Comparison of ENCODE assay signal across 1 cellular context in genomic region chr14:104800600-104801283, GRCh38.
A peak's percentile ranks its signal among the peaks of the same experiment; 100 is the strongest.
TF ChIP-seq lines count a peak whose summit lies in the region.

Gene ZBTB42 (plus strand): TSS chr14:104801101. CDS start chr14:104801198, 97 bp downstream.

TF ChIP-seq in GM12878, 131 proteins besides CTCF, POLR2A, EP300 and RAD21 (continued from another document):
- TF ChIP-seq SPI1 (IDR thresholded peaks at IDR 0.05; ENCODE audit: borderline replicate concordance, insufficient read depth, low read depth, low read length): no peak
- no peak for TF ChIP-seq REST (IDR thresholded peaks at IDR 0.05; ENCODE audit: low read depth, low read length)
- TF ChIP-seq SRF (IDR thresholded peaks at IDR 0.05; ENCODE audit: low read depth in 2 of 2, low read length in 2 of 2): peak in 1 of 2 experiments; percentile 36; a peak in 1 of 4 replicates
- TF ChIP-seq TCF7 (IDR thresholded peaks at IDR 0.05; ENCODE audit: borderline replicate concordance): no peak
- no peak for TF ChIP-seq RELB (IDR thresholded peaks at IDR 0.05; ENCODE audit: low read depth)
- no peak for TF ChIP-seq KLF5 (IDR thresholded peaks at IDR 0.05; ENCODE audit: partially characterized antibody)
- TF ChIP-seq USF2 (IDR thresholded peaks at IDR 0.05; ENCODE audit: borderline replicate concordance, low read depth, low read length): no peak
- TF ChIP-seq CREM (IDR thresholded peaks at IDR 0.05; ENCODE audit: low read depth): no peak
- no peak for TF ChIP-seq MEF2A (IDR thresholded peaks at IDR 0.05; ENCODE audit: insufficient read depth, low read depth, low read length)
- TF ChIP-seq ZBTB33 (IDR thresholded peaks at IDR 0.05): no peak
- no peak for TF ChIP-seq PAX8 (IDR thresholded peaks at IDR 0.05)
- TF ChIP-seq CBFB (IDR thresholded peaks at IDR 0.05; ENCODE audit: low read depth): no peak
